In the genomic region with DNA sequence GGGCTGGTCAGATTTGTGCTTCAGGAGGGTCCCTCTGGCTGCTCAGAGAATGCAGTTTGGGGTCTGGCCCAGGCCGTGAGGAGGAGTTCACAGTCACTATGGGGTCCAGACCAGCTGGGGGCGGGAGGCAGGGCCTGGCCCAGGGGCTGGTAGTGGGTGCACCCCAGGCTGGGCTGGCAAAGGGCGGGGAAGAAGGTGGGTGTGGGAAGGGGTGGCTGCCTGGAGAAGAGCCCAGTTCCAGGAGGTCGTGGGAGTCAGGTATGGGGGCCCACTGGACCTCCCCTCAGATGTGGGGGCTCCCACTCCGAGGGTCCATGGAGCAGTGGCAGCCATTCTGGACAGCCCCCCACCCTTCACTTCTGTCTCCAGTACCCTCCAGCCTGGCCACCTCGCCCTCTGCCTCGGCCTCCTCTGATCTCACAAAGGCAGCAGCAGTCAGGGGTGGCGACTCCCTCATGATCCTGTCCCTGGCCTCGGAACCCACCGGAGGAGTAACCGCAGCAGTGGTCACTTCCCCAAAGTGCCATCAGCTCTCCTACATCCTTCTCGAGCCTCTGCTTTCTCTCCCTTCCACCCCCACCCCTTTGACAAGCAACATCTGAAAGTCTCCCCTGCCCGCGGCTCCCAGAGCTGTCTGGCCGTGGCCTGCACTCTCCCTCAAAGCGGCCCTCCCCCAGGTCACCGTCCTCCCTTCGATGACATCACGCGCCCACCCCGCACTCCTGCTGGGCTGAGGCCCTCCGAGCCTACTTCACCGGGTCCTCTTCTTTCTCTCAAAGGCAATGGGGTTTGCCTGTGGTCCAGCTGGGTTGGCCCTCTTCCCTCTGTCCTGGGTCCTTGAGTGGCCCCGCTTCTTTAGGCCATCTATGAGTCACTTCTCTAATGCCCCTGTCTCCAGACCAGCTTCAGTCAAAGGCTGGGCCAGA, we compare ENCODE assay signal across 1 cellular context.
TF ChIP-seq lines count a peak whose summit lies in the region.

No MANE protein-coding gene starts in this region.

TF ChIP-seq in H1, 55 proteins besides CTCF, POLR2A, EP300 and RAD21:
- TF ChIP-seq POU5F1 (IDR thresholded peaks at IDR 0.05; ENCODE audit: low read depth, low read length) (no peak), MAFK (IDR thresholded peaks at IDR 0.05; ENCODE audit: low read depth, low read length) (no peak), CHD1 (IDR thresholded peaks at IDR 0.05; ENCODE audit: low read depth, low read length) (no peak), TEAD4 (IDR thresholded peaks at IDR 0.05; ENCODE audit: low read depth, low read length) (no peak), SRF (IDR thresholded peaks at IDR 0.05; ENCODE audit: low read depth, low read length) (no peak), TBP (IDR thresholded peaks at IDR 0.05; ENCODE audit: low read depth, low read length) (no peak), RNF2 (IDR thresholded peaks at IDR 0.05; ENCODE audit: borderline replicate concordance, low read depth, low read length, missing control alignments, poor library complexity, severe bottlenecking) (no peak), CREB1 (IDR thresholded peaks at IDR 0.05) (no peak), SUZ12 (IDR thresholded peaks at IDR 0.05; ENCODE audit: low read length) (no peak), CEBPB (IDR thresholded peaks at IDR 0.05; ENCODE audit: low read depth, low read length) (no peak), YY1 (IDR thresholded peaks at IDR 0.05; ENCODE audit: low read depth, low read length) (no peak)
